ENCODE assay signal across 12 cellular contexts in genomic region chr14:34536951-34537676, GRCh38. TPM values are rescaled to one million over a fixed set of nuclear protein-coding genes. Genes with fewer than 3 reads are reported as not detected.
DNase-seq lines count a peak whose midpoint lies in the region; ATAC-seq, FAIRE-seq and TF ChIP-seq lines count a peak whose summit lies in the region.
"Had no signal": no experiment of that assay in that cellular context is flagged by ENCODE, and none has a peak within 500 bp of the region (broad histone marks: within the 10 kb centered on the region; RNA-seq: fewer than 3 reads in every experiment).

No MANE protein-coding gene starts in this region.

- no peak overlapping the region for H3K27ac ChIP-seq in A549
- peak overlapping the region; percentile 39 for H3K27ac ChIP-seq in GM23248
- H3K27ac ChIP-seq in effector memory CD4-positive, alpha-beta T cell (ENCODE audit: insufficient read depth, low read length, poor library complexity, severe bottlenecking), result no peak overlapping the region

- H3K4me2 ChIP-seq in A549 (peak overlapping the region; percentile 86), GM23248 (ENCODE audit: unreplicated experiment) (peak overlapping the region; percentile 94)

- TF ChIP-seq EP300 in A549 (IDR thresholded peaks at IDR 0.05), result no peak

- no peaks in the 10 kb centered on the region for H3K27me3 Mint-ChIP-seq in osteocyte (ENCODE audit: unreplicated experiment)
- H3K27me3 Mint-ChIP-seq: memory B cell had no signal

- in situ Hi-C loops in GM23248 (cut with MboI) (no loop called here), astrocyte of the spinal cord (cut with HindIII; ENCODE audit: low sequenced_read_pairs) (no loop called here)

- peaks cover 7% of the 10 kb centered on the region; the same call in 1 of the 2 replicates for H3F3A ChIP-seq in GM23248 (ENCODE audit: insufficient read depth)

- peak overlapping the region; percentile 94 for H3K9ac ChIP-seq in GM23248

- TF ChIP-seq CTCF in A549 (IDR thresholded peaks at IDR 0.05) (no peak), astrocyte of the spinal cord (IDR thresholded peaks at IDR 0.05; ENCODE audit: low read depth, low read length) (no peak), kidney epithelial cell (IDR thresholded peaks at IDR 0.05; ENCODE audit: insufficient read depth, low read length, poor library complexity, severe bottlenecking) (no peak), osteocyte (IDR thresholded peaks at IDR 0.05) (no peak)

- no peak for ATAC-seq in A549

- POLR2A ChIA-PET in A549 (lab: Yijun Ruan, JAX), result interaction anchor here (0.7 kb wide), 1 partner anchor 447 kb away, joined by 12 read pairs; no protein-coding TSS in a partner anchor

- H3K36me3 Mint-ChIP-seq in osteocyte (ENCODE audit: unreplicated experiment), result peaks cover 15% of the 10 kb centered on the region

- no peak for TF ChIP-seq POLR2A in A549 (IDR thresholded peaks at IDR 0.05; ENCODE audit: low read length)

- no peak overlapping the region for H3K27ac Mint-ChIP-seq in osteocyte (ENCODE audit: unreplicated experiment)

- no peaks in the 10 kb centered on the region for H3K9me3 Mint-ChIP-seq in osteocyte (ENCODE audit: unreplicated experiment)
- H3K9me3 Mint-ChIP-seq: memory B cell had no signal

- no peak for TF ChIP-seq RAD21 in A549 (conservative IDR thresholded peaks at IDR 0.05 in 1 of 2, IDR thresholded peaks at IDR 0.05 in 1 of 2)

- H3K36me3 ChIP-seq in GM23248 (ENCODE audit: low read depth) (peaks cover 21% of the 10 kb centered on the region; the same call in 1 of the 2 replicates), kidney epithelial cell (ENCODE audit: control insufficient read depth, insufficient read depth, low read length) (no peaks in the 10 kb centered on the region)
- H3K36me3 ChIP-seq in effector memory CD4-positive, alpha-beta T cell (ENCODE audit: control insufficient read depth, insufficient read depth, low read length), result peaks cover 21% of the 10 kb centered on the region

- no peak overlapping the region for H3K4me3 Mint-ChIP-seq in osteocyte (ENCODE audit: unreplicated experiment)

- no peak overlapping the region for H3K4me3 ChIP-seq in A549
- no peak overlapping the region for H3K4me3 ChIP-seq in GM23248
- no peak overlapping the region for H3K4me3 ChIP-seq in astrocyte of the spinal cord (ENCODE audit: low read depth, low read length)
- no peak overlapping the region for H3K4me3 ChIP-seq in kidney epithelial cell (ENCODE audit: low read depth, low read length)
- no peak overlapping the region for H3K4me3 ChIP-seq in effector memory CD4-positive, alpha-beta T cell (ENCODE audit: insufficient read depth, low read depth, low read length, poor library complexity, severe bottlenecking)

- H3K4me1 Mint-ChIP-seq in osteocyte (ENCODE audit: unreplicated experiment), result peaks cover 22% of the 10 kb centered on the region

- WGBS in A549 (ENCODE audit: missing lambda C conversion rate), result 89% methylated on average over 4 of the region's 4 CpGs
- WGBS in GM23248 (ENCODE audit: low coverage in 1 of 2, low lambda C conversion rate in 2 of 2, missing lambda C conversion rate in 2 of 2), 2 experiments, result 84 to 92% methylated on average over 4 of the region's 4 CpGs

- no peak overlapping the region for H2AFZ ChIP-seq in GM23248

- FAIRE-seq in A549 (lab: Jason Lieb, UNC), result no peak

- no peaks in the 10 kb centered on the region for H3K9me3 ChIP-seq in A549
- H3K9me3 ChIP-seq in GM23248 (ENCODE audit: low read depth), result no peaks in the 10 kb centered on the region
- H3K9me3 ChIP-seq in effector memory CD4-positive, alpha-beta T cell (ENCODE audit: control insufficient read depth, low read length), result no peaks in the 10 kb centered on the region

- no peaks in the 10 kb centered on the region for H4K20me1 ChIP-seq in GM23248 (ENCODE audit: insufficient read depth)

- DNase-seq in A549 (ENCODE audit: low read depth in 1 of 2, low spot score in 1 of 2), result no peak
- DNase-seq in GM23248, result peak; percentile 28
- DNase-seq in astrocyte of the spinal cord (ENCODE audit: low read depth, low spot score), result peak; percentile 62
- DNase-seq in kidney epithelial cell (ENCODE audit: low read depth), result peak; percentile 78
- DNase-seq in effector memory CD4-positive, alpha-beta T cell, result no peak
- DNase-seq in stimulated activated CD4-positive, alpha-beta T cell treated with anti-CD3 and anti-CD28 coated beads, Interleukin-1b, Interleukin-23, amount 100 ng/mL, for 48 hours, result no peak
- DNase-seq in SIG-M5 treated with dmso at 0.1 percent for 504 hours (lab: John Stamatoyannopoulos, UW; ENCODE audit: unreplicated experiment), result no peak
- DNase-seq in osteocyte (ENCODE audit: extremely low spot score, unreplicated experiment), result no peak
- DNase-seq: activated CD4-positive, alpha-beta T cell treated with anti-CD3 and anti-CD28 coated beads for 1 hour; NCI-H2171 treated with DMSO at 0.1 percent for 48 hours; Right ventricle myocardium superior had no signal

- CTCF ChIA-PET in A549 (lab: Yijun Ruan, JAX), result interaction anchor here (1.1 to 2.7 kb wide), 4 partner anchors 17 to 206 kb away, joined by 5 to 9 read pairs (median 7); no protein-coding TSS in a partner anchor

- H3K79me2 ChIP-seq in GM23248 (ENCODE audit: insufficient read depth), result peaks cover 43% of the 10 kb centered on the region

- H3K9me2 ChIP-seq in GM23248 (ENCODE audit: insufficient read depth), result no peaks in the 10 kb centered on the region

- no peaks in the 10 kb centered on the region for H3K27me3 ChIP-seq in GM23248 (replicated peaks; ENCODE audit: insufficient read depth)
- no peaks in the 10 kb centered on the region for H3K27me3 ChIP-seq in kidney epithelial cell (ENCODE audit: control insufficient read depth, insufficient read depth, low read length)
- no peaks in the 10 kb centered on the region for H3K27me3 ChIP-seq in effector memory CD4-positive, alpha-beta T cell (replicated peaks; ENCODE audit: control insufficient read depth, insufficient read depth, low read length, poor library complexity, severe bottlenecking)

- H3K4me1 ChIP-seq in A549 (peaks cover 17% of the 10 kb centered on the region; the same call in 2 of the 3 replicates), GM23248 (ENCODE audit: insufficient read depth) (peaks cover 17% of the 10 kb centered on the region)
- H3K4me1 ChIP-seq in effector memory CD4-positive, alpha-beta T cell (ENCODE audit: control insufficient read depth, insufficient read depth, low read length, poor library complexity, severe bottlenecking), result peaks cover 14% of the 10 kb centered on the region

TF ChIP-seq in A549, 52 proteins besides CTCF, POLR2A, EP300 and RAD21:
- TF ChIP-seq JUNB (IDR thresholded peaks at IDR 0.05) (no peak), NR3C1 (IDR thresholded peaks at IDR 0.05) (no peak), TFCP2L1 (CRISPR knock-in tag; IDR thresholded peaks at IDR 0.05) (no peak)

RNA-seq across cellular contexts. Expression of gene EAPP, which starts 2.4 kb away (rescaled TPM):
- polyA plus RNA-seq in A549 (2011; rRNA removed) (62.3 and 93.0 TPM in 2 replicates), A549 (2017; fragmentation: RNase III; extraction: RNeasy Plus Mini Kit Qiagen cat#74134 plus additional on column Dnase treatment) (41.2 to 49.1 TPM (median 44.6 TPM) in 3 replicates), GM23248 (2016; fragmentation: Nextera tagmentation; extraction: Ambion mirVana) (55.5 and 56.1 TPM in 2 replicates)
- 20.1 and 22.2 TPM in 2 replicates for polyA plus RNA-seq in A549 (2012; cell fraction: cytosol; rRNA removed)
- 7.5 and 9.0 TPM in 2 replicates for polyA plus RNA-seq in A549 (2012; cell fraction: nucleus; rRNA removed)
- polyA minus RNA-seq in A549 (2011; rRNA and poly(A)+ RNA removed), result 23.3 and 23.4 TPM in 2 replicates
- total RNA-seq in GM23248 (2014; rRNA removed; shearing (Covaris generic)), result 42.7 and 43.0 TPM in 2 replicates
- total RNA-seq in kidney epithelial cell (35.4 and 43.8 TPM in 2 replicates), osteocyte (38.3 and 42.0 TPM in 2 replicates)

Comparison
In these comparisons a context has a peak if more than half of its experiments do, and no peak if none do; other contexts are left out.
1. DNase-seq: peak in GM23248 (single experiment), astrocyte of the spinal cord (single experiment) and kidney epithelial cell (single experiment); none in A549 (0 of 2), effector memory CD4-positive, alpha-beta T cell (0 of 3), stimulated activated CD4-positive, alpha-beta T cell treated with anti-CD3 and anti-CD28 coated beads, Interleukin-1b, Interleukin-23, amount 100 ng/mL, for 48 hours (single experiment), SIG-M5 treated with dmso at 0.1 percent for 504 hours (single experiment) and osteocyte (single experiment).